In the genomic region with DNA sequence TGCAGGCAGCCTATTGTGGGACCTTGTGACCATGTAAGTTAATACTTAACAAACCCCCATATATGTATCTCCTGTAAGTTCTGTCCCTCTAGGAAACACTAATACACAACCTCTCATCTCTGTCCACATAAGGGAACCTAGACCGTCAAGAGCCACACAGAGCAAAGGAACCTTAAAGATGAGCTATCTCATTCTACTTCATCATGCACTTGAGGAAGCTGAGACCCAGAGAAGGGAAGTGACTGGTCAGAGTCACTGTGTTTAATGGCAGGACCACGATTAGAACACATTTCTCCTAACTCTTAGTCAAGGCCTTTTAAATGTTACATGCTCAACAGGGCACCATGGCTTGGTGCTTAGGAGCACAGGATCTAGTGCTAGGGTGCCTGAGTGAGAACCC, we compare ENCODE assay signal across 26 cellular contexts. TPM values are rescaled to one million over a fixed set of nuclear protein-coding genes. Genes with fewer than 3 reads are reported as not detected.
DNase-seq lines count a peak whose midpoint lies in the region; ATAC-seq, FAIRE-seq and TF ChIP-seq lines count a peak whose summit lies in the region.
"Had no signal": no experiment of that assay in that cellular context is flagged by ENCODE, and none has a peak within 500 bp of the region (broad histone marks: within the 10 kb centered on the region; RNA-seq: fewer than 3 reads in every experiment).

No MANE protein-coding gene starts in this region.

- H3K9me3 ChIP-seq in T-helper 17 cell (ENCODE audit: control insufficient read depth, low read length, poor library complexity, severe bottlenecking) (no peaks in the 10 kb centered on the region), HepG2 (ENCODE audit: low read length) (no peaks in the 10 kb centered on the region)
- H3K9me3 ChIP-seq: BLaER1, Caco-2, SJCRH30 had no signal

- intact Hi-C loops in HepG2 (cut with micrococcal nuclease; ENCODE audit: unreplicated experiment): no loop called here

- ATAC-seq in activated T-cell treated with anti-CD3 and anti-CD28 coated beads, Interleukin-2, amount 50 U/mL, for 72 hours (replicated peaks in 1 of 2): peak in 1 of 2 donors; percentile 7
- no peak for ATAC-seq in T-helper 17 cell
- ATAC-seq in GM21515 (IDR thresholded peaks at IDR 0.05; ENCODE audit: unreplicated experiment): no peak
- no peak for ATAC-seq in HepG2

- H3K4me3 ChIP-seq in HepG2 (replicated peaks in 1 of 3; ENCODE audit: insufficient read depth in 1 of 3, low read depth in 2 of 3, low read length in 3 of 3): no peak overlapping the region
- H3K4me3 ChIP-seq: BLaER1, SJCRH30 had no signal

- FAIRE-seq in HepG2 (lab: Jason Lieb, UNC): no peak
- FAIRE-seq: GM12891, RCC 7860 had no signal

- H3K27ac ChIP-seq in HepG2 (ENCODE audit: extremely low read length, insufficient read depth, low read length): no peak overlapping the region
- H3K27ac ChIP-seq: BLaER1, SJCRH30 had no signal

- H3K36me3 ChIP-seq in HepG2 (replicated peaks in 1 of 2; ENCODE audit: control insufficient read depth in 1 of 2, insufficient read depth in 2 of 2, low read length in 2 of 2): peaks cover 23 to 66% of the 10 kb centered on the region in 2 experiments

- TF ChIP-seq EP300 in HepG2 (IDR thresholded peaks at IDR 0.05; ENCODE audit: low read depth in 2 of 2, low read length in 2 of 2) (no peak), HepG2 (CRISPR knock-in tag; IDR thresholded peaks at IDR 0.05; ENCODE audit: borderline replicate concordance) (no peak)

- no peaks in the 10 kb centered on the region for H4K20me1 ChIP-seq in HepG2 (ENCODE audit: insufficient read depth, low read length)

- TF ChIP-seq RAD21 in HepG2 (CRISPR knock-in tag; IDR thresholded peaks at IDR 0.05): no peak

- CTCF ChIA-PET in HepG2 (lab: Yijun Ruan, JAX; ENCODE audit: low intra/inter-chr PET ratio, low total read pairs): no interaction called here

- no peaks in the 10 kb centered on the region for H3K79me2 ChIP-seq in HepG2 (ENCODE audit: insufficient read depth, low read length)

- no peak overlapping the region for H3K4me3 Mint-ChIP-seq in activated T-cell treated with anti-CD3 and anti-CD28 coated beads, Interleukin-2, amount 50 U/mL, for 72 hours
- H3K4me3 Mint-ChIP-seq in T-helper 17 cell (peak overlapping the region; percentile 47), endothelial cell (ENCODE audit: unreplicated experiment) (peak overlapping the region; percentile 66)
- H3K4me3 Mint-ChIP-seq: CD4-positive, alpha-beta memory T cell had no signal

- no peaks in the 10 kb centered on the region for H3K27me3 Mint-ChIP-seq in activated T-cell treated with anti-CD3 and anti-CD28 coated beads, Interleukin-2, amount 50 U/mL, for 72 hours (ENCODE audit: low read depth)
- H3K27me3 Mint-ChIP-seq in T-helper 17 cell (no peaks in the 10 kb centered on the region), endothelial cell (ENCODE audit: unreplicated experiment) (no peaks in the 10 kb centered on the region)
- H3K27me3 Mint-ChIP-seq: CD4-positive, alpha-beta memory T cell had no signal

- POLR2A ChIA-PET in HepG2 (lab: Yijun Ruan, JAX): no interaction called here

- H3K9me3 Mint-ChIP-seq in activated T-cell treated with anti-CD3 and anti-CD28 coated beads, Interleukin-2, amount 50 U/mL, for 72 hours: no peaks in the 10 kb centered on the region
- no peaks in the 10 kb centered on the region for H3K9me3 Mint-ChIP-seq in endothelial cell (ENCODE audit: unreplicated experiment)
- H3K9me3 Mint-ChIP-seq: CD4-positive, alpha-beta memory T cell had no signal

- no peak for DNase-seq in activated T-cell treated with anti-CD3 and anti-CD28 coated beads, Interleukin-2, amount 50 U/mL, for 72 hours
- DNase-seq in activated T-cell treated with anti-CD3 and anti-CD28 coated beads, Interleukin-2, amount 50 U/mL, for 48 hours: no peak
- no peak for DNase-seq in T-helper 17 cell
- DNase-seq in endothelial cell (ENCODE audit: low spot score): no peak
- DNase-seq in HepG2 (ENCODE audit: low spot score): no peak
- DNase-seq in DMS79 (lab: John Stamatoyannopoulos, UW): no peak
- DNase-seq: ACHN; Caco-2; CD4-positive, alpha-beta memory T cell; DMS 273 treated with DMSO at 0.1 percent for 48 hours; DND-41; GOT3; HCEC 1CT; Karpas-422; NCI-H1048; NCI-H1417 treated with DMSO at 0.1 percent for 48 hours; NCI-H187; NCI-H2107; NCI-H446 treated with DMSO at 0.1 percent for 48 hours; NCI-H526 treated with DMSO at 0.1 percent for 48 hours; OCI-M1; SJCRH30 had no signal

- H3K4me2 ChIP-seq in HepG2 (ENCODE audit: low read depth, low read length): no peak overlapping the region
- H3K4me2 ChIP-seq: BLaER1 had no signal

- H3K4me1 Mint-ChIP-seq in activated T-cell treated with anti-CD3 and anti-CD28 coated beads, Interleukin-2, amount 50 U/mL, for 72 hours (ENCODE audit: low read depth): peaks cover 5% of the 10 kb centered on the region
- H3K4me1 Mint-ChIP-seq in T-helper 17 cell (peaks cover 6% of the 10 kb centered on the region), endothelial cell (ENCODE audit: unreplicated experiment) (peaks cover 37% of the 10 kb centered on the region)

- 89% methylated on average over 2 of the region's 2 CpGs for WGBS in HepG2 (ENCODE audit: low lambda C conversion rate)

- BruUV-seq in HepG2 (replicated peaks; lab: Mats Ljungman, UMichigan): no TSS peak

- peaks cover 2 to 10% of the 10 kb centered on the region in 2 donors for H3K36me3 Mint-ChIP-seq in activated T-cell treated with anti-CD3 and anti-CD28 coated beads, Interleukin-2, amount 50 U/mL, for 72 hours (ENCODE audit: insufficient read depth in 2 of 2)
- peaks cover 9% of the 10 kb centered on the region for H3K36me3 Mint-ChIP-seq in T-helper 17 cell (ENCODE audit: low read depth)
- peaks cover 57% of the 10 kb centered on the region for H3K36me3 Mint-ChIP-seq in endothelial cell (ENCODE audit: low read depth, unreplicated experiment)

- H3K9ac ChIP-seq in HepG2 (ENCODE audit: insufficient read depth, low read depth, low read length): no peak overlapping the region
- H3K9ac ChIP-seq: BLaER1 had no signal

- TF ChIP-seq CTCF in endothelial cell (IDR thresholded peaks at IDR 0.05; ENCODE audit: unreplicated experiment) (no peak), HepG2 (CRISPR knock-in tag; IDR thresholded peaks at IDR 0.05) (no peak)

- no peaks in the 10 kb centered on the region for H3K4me1 ChIP-seq in HepG2 (ENCODE audit: insufficient read depth, low read length)
- H3K4me1 ChIP-seq: BLaER1, Caco-2, SJCRH30 had no signal

- H2AFZ ChIP-seq in HepG2 (ENCODE audit: low read length): no peak overlapping the region

- H3K27ac Mint-ChIP-seq in activated T-cell treated with anti-CD3 and anti-CD28 coated beads, Interleukin-2, amount 50 U/mL, for 72 hours: peak overlapping the region; percentile 96
- H3K27ac Mint-ChIP-seq in T-helper 17 cell (peak overlapping the region; percentile 47), endothelial cell (ENCODE audit: unreplicated experiment) (peak overlapping the region; percentile 67)

- no peak for TF ChIP-seq POLR2A in HepG2 (IDR thresholded peaks at IDR 0.05; ENCODE audit: insufficient read depth in 1 of 2, low read depth in 2 of 2, low read length in 2 of 2)

- no peaks in the 10 kb centered on the region for H3K27me3 ChIP-seq in HepG2 (ENCODE audit: control insufficient read depth in 1 of 2, insufficient read depth in 2 of 2, low read length in 2 of 2)
- H3K27me3 ChIP-seq: BLaER1, SJCRH30 had no signal

- in situ Hi-C loops in HepG2 (cut with HindIII; ENCODE audit: extremely low pct_ligation_motif_present, low pct_unique_long_range_greater_than_20kb): no loop called here

TF ChIP-seq in HepG2, 621 proteins besides CTCF, POLR2A, EP300 and RAD21 (continues in another document):
- TF ChIP-seq, protein P1, sequence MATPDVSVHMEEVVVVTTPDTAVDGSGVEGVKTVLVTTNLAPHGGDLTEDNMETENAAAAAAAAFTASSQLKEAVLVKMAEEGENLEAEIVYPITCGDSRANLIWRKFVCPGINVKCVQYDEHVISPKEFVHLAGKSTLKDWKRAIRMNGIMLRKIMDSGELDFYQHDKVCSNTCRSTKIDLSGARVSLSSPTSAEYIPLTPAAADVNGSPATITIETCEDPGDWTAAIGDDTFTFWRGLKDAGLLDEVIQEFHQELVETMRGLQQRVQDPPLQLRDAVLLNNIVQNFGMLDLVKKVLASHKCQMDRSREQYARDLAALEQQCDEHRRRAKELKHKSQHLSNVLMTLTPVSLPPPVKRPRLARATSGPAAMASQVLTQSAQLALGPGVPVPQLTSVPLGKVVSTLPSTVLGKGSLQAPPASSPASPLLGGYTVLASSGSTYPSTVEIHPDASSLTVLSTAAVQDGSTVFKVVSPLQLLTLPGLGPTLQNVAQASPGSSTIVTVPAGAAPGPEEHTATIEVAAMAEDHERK (CRISPR knock-in tag; IDR thresholded peaks at IDR 0.05; ENCODE audit: low read depth): no peak

RNA-seq across cellular contexts. Expression of a gene that starts 50.2 kb away (rescaled TPM):
- 10 to 100 TPM; 31.6 to 51.0 TPM for total RNA-seq in activated T-cell treated with anti-CD3 and anti-CD28 coated beads, Interleukin-2, amount 50 U/mL, for 72 hours
- total RNA-seq in T-helper 17 cell (10 to 100 TPM; 25.0 to 48.5 TPM), endothelial cell (ENCODE audit: unreplicated experiment) (223 TPM), HepG2 (2016; rRNA removed; fragmentation: Illumina TruSeq; extraction: Trizol) (57.7 and 110 TPM in 2 replicates)
- 17.2 and 17.9 TPM in 2 replicates for total RNA-seq in HepG2 (2016; cell fraction: cytosol; rRNA removed; fragmentation: Illumina TruSeq; extraction: Trizol; ENCODE audit: low read depth)
- total RNA-seq in HepG2 (2016; cell fraction: insoluble cytoplasmic fraction; rRNA removed; fragmentation: Illumina TruSeq; extraction: Trizol): 51.8 and 113 TPM in 2 replicates
- total RNA-seq in HepG2 (2016; cell fraction: membrane; rRNA removed; fragmentation: Illumina TruSeq; extraction: Trizol): 34.2 and 36.6 TPM in 2 replicates
- total RNA-seq in HepG2 (2016; cell fraction: nucleus; rRNA removed; fragmentation: Illumina TruSeq; extraction: Trizol): 95.6 and 123 TPM in 2 replicates
- polyA plus RNA-seq in HepG2 (2011; rRNA removed): 77.8 and 78.0 TPM in 2 replicates
- 52.1 and 63.6 TPM in 2 replicates for polyA plus RNA-seq in HepG2 (2011; cell fraction: cytosol; rRNA removed)
- polyA plus RNA-seq in HepG2 (2011; cell fraction: nucleus; rRNA removed): 68.7 and 71.5 TPM in 2 replicates
- 70.7 and 70.9 TPM in 2 replicates for polyA plus RNA-seq in HepG2 (2012)
- 10.9 and 14.0 TPM in 2 replicates for polyA plus RNA-seq in HepG2 (2016; cell fraction: cytosol; fragmentation: Illumina TruSeq; extraction: Trizol; ENCODE audit: low read depth)
- polyA plus RNA-seq in HepG2 (2016; cell fraction: insoluble cytoplasmic fraction; fragmentation: Illumina TruSeq; extraction: Trizol; ENCODE audit: low read depth): 47.9 and 59.8 TPM in 2 replicates
- polyA plus RNA-seq in HepG2 (2016; cell fraction: membrane; fragmentation: Illumina TruSeq; extraction: Trizol; ENCODE audit: low read depth): 19.8 and 23.6 TPM in 2 replicates
- 129 and 139 TPM in 2 replicates for polyA plus RNA-seq in HepG2 (2016; cell fraction: nucleus; fragmentation: Illumina TruSeq; extraction: Trizol; ENCODE audit: insufficient read depth, low read depth)
- 43.9 and 90.7 TPM in 2 replicates for polyA minus RNA-seq in HepG2 (2011; rRNA and poly(A)+ RNA removed; ENCODE audit: low replicate concordance)
- 43.9 and 44.1 TPM in 2 replicates for polyA minus RNA-seq in HepG2 (2011; cell fraction: cytosol; rRNA and poly(A)+ RNA removed)
- 87.2 and 106 TPM in 2 replicates for polyA minus RNA-seq in HepG2 (2011; cell fraction: nucleus; rRNA and poly(A)+ RNA removed)

Comparison
In these comparisons a context has a peak if more than half of its experiments do, and no peak if none do; other contexts are left out.
1. H3K4me3 Mint-ChIP-seq: peak in T-helper 17 cell (single experiment) and endothelial cell (single experiment); none in activated T-cell treated with anti-CD3 and anti-CD28 coated beads, Interleukin-2, amount 50 U/mL, for 72 hours (0 of 2).
2. Peak in every context shown above with its lines, with median percentiles within 50 percentile points of each other: H3K27ac Mint-ChIP-seq.